In the genomic region with DNA sequence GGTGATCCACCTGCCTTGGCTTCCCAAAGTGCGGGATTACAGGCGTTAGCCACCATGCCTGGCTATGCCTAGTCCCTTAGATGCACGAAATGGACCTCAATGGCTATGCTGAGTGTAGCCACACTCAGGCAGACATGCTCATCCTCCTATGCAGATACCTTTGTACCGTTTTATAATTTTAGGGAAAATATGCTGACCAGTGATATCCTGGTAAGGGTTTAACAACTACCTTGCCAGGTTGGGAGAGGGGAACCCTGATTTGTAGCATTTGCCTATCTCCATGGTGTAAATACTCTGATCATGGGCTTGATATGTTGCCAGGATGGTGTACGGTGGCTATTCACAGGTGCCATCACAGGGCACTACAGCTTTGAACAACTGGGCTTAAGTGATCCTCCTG, we compare ENCODE assay signal across 37 cellular contexts. TPM values are rescaled to one million over a fixed set of nuclear protein-coding genes. Genes with fewer than 3 reads are reported as not detected.
"Had no signal": no experiment of that assay in that cellular context is flagged by ENCODE, and none has a peak within 500 bp of the region (broad histone marks: within the 10 kb centered on the region; RNA-seq: fewer than 3 reads in every experiment).

No MANE protein-coding gene starts in this region.

- H3K36me3 ChIP-seq: adrenal gland, brain microvascular endothelial cell, breast epithelium had no signal

- H3K27ac ChIP-seq: adrenal gland, body of pancreas, brain microvascular endothelial cell, breast epithelium, VCaP had no signal

- FAIRE-seq: astrocyte, TTC549 had no signal

- DNase-seq: activated B cell treated with CpG ODN at 0.5 μM for 24 hours; activated CD4-positive, alpha-beta memory T cell treated with anti-CD3 and anti-CD28 coated beads for 36 hours; activated CD4-positive, alpha-beta T cell treated with anti-CD3 and anti-CD28 coated beads for 4 hours; activated CD4-positive, alpha-beta T cell treated with anti-CD3 and anti-CD28 coated beads, Interleukin-2, amount 10 ng/mL, durations not matched to agents 24 days and 14 days; activated CD4-positive, alpha-beta T cell treated with anti-CD3 and anti-CD28 coated beads, Interleukin-2, amount 50 U/mL, for 1 hour; activated CD4-positive, alpha-beta T cell treated with anti-CD3 and anti-CD28 coated beads, Interleukin-2, amount 50 U/mL, for 4 hours; activated CD4-positive, CD25-positive, alpha-beta regulatory T cell treated with anti-CD3 and anti-CD28 coated beads, Interleukin-2, amount 50 U/mL, for 72 hours; activated CD8-positive, alpha-beta memory T cell treated with anti-CD3 and anti-CD28 coated beads, Interleukin-2, amount 50 U/mL, for 4 hours; activated CD8-positive, alpha-beta T cell treated with anti-CD3 and anti-CD28 coated beads for 36 hours; activated effector memory CD4-positive, alpha-beta T cell treated with anti-CD3 and anti-CD28 coated beads, Interleukin-2, amount 50 U/mL, for 16 hours; activated gamma-delta T cell treated with Interleukin-2 at 50 U/mL for 16 hours; activated naive CD4-positive, alpha-beta T cell; activated naive CD4-positive, alpha-beta T cell treated with anti-CD3 and anti-CD28 coated beads for 36 hours; activated naive CD4-positive, alpha-beta T cell treated with anti-CD3 and anti-CD28 coated beads, Interleukin-2, amount 50 U/mL, for 16 hours; activated naive CD8-positive, alpha-beta T cell treated with anti-CD3 and anti-CD28 coated beads for 36 hours; activated T-cell treated with anti-CD3 and anti-CD28 coated beads for 4 hours; activated T-cell treated with anti-CD3 and anti-CD28 coated beads, Interleukin-2, amount 50 U/mL, for 1 hour; activated T-cell treated with anti-CD3 and anti-CD28 coated beads, Interleukin-2, amount 50 U/mL, for 4 hours; activated T-cell treated with anti-CD3 and anti-CD28 coated beads, Interleukin-2, amount 50 U/mL, for 72 hours; adrenal gland; amniotic stem cell; aorta; body of pancreas; brain microvascular endothelial cell; central memory CD4-positive, alpha-beta T cell; T-helper 2 cell; T-helper 9 cell had no signal

- H3K4me3 ChIP-seq: adrenal gland, body of pancreas, breast epithelium had no signal

- ATAC-seq: activated CD8-positive, alpha-beta T cell treated with anti-CD3 and anti-CD28 coated beads for 36 hours; activated naive CD4-positive, alpha-beta T cell treated with anti-CD3 and anti-CD28 coated beads, Interleukin-2, amount 50 U/mL, for 72 hours; activated T-cell treated with anti-CD3 and anti-CD28 coated beads, Interleukin-2, amount 50 U/mL, for 4 hours; activated T-cell treated with anti-CD3 and anti-CD28 coated beads, Interleukin-2, amount 50 U/mL, for 72 hours; activated T-helper 17 cell treated with anti-CD3 and anti-CD28 coated beads, Interleukin-2, amount 50 U/mL, for 72 hours; body of pancreas had no signal

- H3K27me3 ChIP-seq: body of pancreas, brain microvascular endothelial cell had no signal

- H3K9me3 ChIP-seq: adrenal gland, body of pancreas, breast epithelium had no signal

- H3K4me1 ChIP-seq: adrenal gland, body of pancreas, breast epithelium had no signal

RNA-seq across cellular contexts. Expression of a gene that starts 16.8 kb away (rescaled TPM):
- total RNA-seq: activated B cell treated with CpG ODN at 0.5 μM for 24 hours; activated CD4-positive, alpha-beta memory T cell treated with anti-CD3 and anti-CD28 coated beads for 36 hours; activated CD4-positive, alpha-beta T cell treated with anti-CD3 and anti-CD28 coated beads, Interleukin-2, amount 10 ng/mL, durations not matched to agents 24 days and 14 days; activated CD8-positive, alpha-beta memory T cell treated with anti-CD3 and anti-CD28 coated beads for 36 hours; activated CD8-positive, alpha-beta T cell treated with anti-CD3 and anti-CD28 coated beads for 36 hours; activated naive CD4-positive, alpha-beta T cell treated with anti-CD3 and anti-CD28 coated beads for 36 hours; activated naive CD4-positive, alpha-beta T cell treated with anti-CD3 and anti-CD28 coated beads, Interleukin-2, amount 50 U/mL, for 72 hours; activated naive CD8-positive, alpha-beta T cell treated with anti-CD3 and anti-CD28 coated beads for 36 hours; activated T-cell treated with anti-CD3 and anti-CD28 coated beads, Interleukin-2, amount 50 U/mL, for 4 hours; activated T-cell treated with anti-CD3 and anti-CD28 coated beads, Interleukin-2, amount 50 U/mL, for 72 hours; activated T-helper 1 cell treated with anti-CD3 and anti-CD28 coated beads, Interleukin-12 subunit alpha, Interleukin-12 subunit beta, Interleukin-2, Interleukin-4 antibody, amounts not matched to agents 30 ng/mL and 10 ng/mL and 1 ng/mL, durations not matched to agents 14 hours and 24 hours and 36 hours; activated T-helper 17 cell treated with anti-CD3 and anti-CD28 coated beads, Interleukin-2, amount 50 U/mL, for 72 hours; aorta; astrocyte; body of pancreas; breast epithelium; cardiac septum; cerebellum had no signal

RNA-seq across cellular contexts. Expression of a gene that starts 45.6 kb away (rescaled TPM):
- total RNA-seq: activated CD4-positive, alpha-beta T cell treated with anti-CD3 and anti-CD28 coated beads, Interleukin-2, amount 10 ng/mL, durations not matched to agents 24 days and 14 days; activated T-helper 1 cell treated with anti-CD3 and anti-CD28 coated beads, Interleukin-12 subunit alpha, Interleukin-12 subunit beta, Interleukin-2, Interleukin-4 antibody, amounts not matched to agents 30 ng/mL and 10 ng/mL and 1 ng/mL, durations not matched to agents 14 hours and 24 hours and 36 hours; body of pancreas; breast epithelium; cardiac septum had no signal
